Comparison of ENCODE assay signal across 8 cellular contexts in genomic region chr11:82682003-82682751, GRCh38. TPM values are rescaled to one million over a fixed set of nuclear protein-coding genes. Genes with fewer than 3 reads are reported as not detected.
A peak's percentile ranks its signal among the peaks of the same experiment; 100 is the strongest.
DNase-seq lines count a peak whose midpoint lies in the region; ATAC-seq and TF ChIP-seq lines count a peak whose summit lies in the region.

No MANE protein-coding gene starts in this region.

- no peak overlapping the region for H3K4me3 ChIP-seq in mammary epithelial cell (replicated peaks in 1 of 3; ENCODE audit: insufficient read depth in 1 of 3, low read depth in 2 of 3, low read length in 3 of 3)
- H3K4me3 ChIP-seq in upper lobe of left lung: no peak overlapping the region
- H3K4me3 ChIP-seq in effector memory CD4-positive, alpha-beta T cell (ENCODE audit: insufficient read depth, low read depth, low read length, poor library complexity, severe bottlenecking): no peak overlapping the region

- intact Hi-C loops in mammary epithelial cell (cut with micrococcal nuclease): loop anchor here (1.0 to 5.0 kb wide), 3 partner anchors 13 to 590 kb away; no protein-coding TSS in a partner anchor
- intact Hi-C loops in left colon (cut with DNase I, micrococcal nuclease): no loop called here

- H3K27me3 ChIP-seq in mammary epithelial cell (ENCODE audit: insufficient read depth, low read length): peaks cover 7% of the 10 kb centered on the region
- H3K27me3 ChIP-seq in upper lobe of left lung: no peaks in the 10 kb centered on the region
- no peaks in the 10 kb centered on the region for H3K27me3 ChIP-seq in effector memory CD4-positive, alpha-beta T cell (replicated peaks; ENCODE audit: control insufficient read depth, insufficient read depth, low read length, poor library complexity, severe bottlenecking)

- H3K27ac ChIP-seq in mammary epithelial cell (ENCODE audit: insufficient read depth, low read depth, low read length) (no peak overlapping the region), upper lobe of left lung (no peak overlapping the region)
- H3K27ac ChIP-seq in effector memory CD4-positive, alpha-beta T cell (ENCODE audit: insufficient read depth, low read length, poor library complexity, severe bottlenecking): no peak overlapping the region

- in situ Hi-C loops in mammary epithelial cell (cut with MboI; ENCODE audit: low sequenced_read_pairs in 2 of 2): loop anchor here (25.0 kb wide), 2 partner anchors 370 to 1045 kb away; no protein-coding TSS in a partner anchor

- BruUV-seq in mammary epithelial cell (replicated peaks; lab: Mats Ljungman, UMichigan): no TSS peak

- H3K9me3 ChIP-seq in mammary epithelial cell (replicated peaks; ENCODE audit: insufficient read depth, low read length) (no peaks in the 10 kb centered on the region), upper lobe of left lung (no peaks in the 10 kb centered on the region)
- H3K9me3 ChIP-seq in effector memory CD4-positive, alpha-beta T cell (ENCODE audit: control insufficient read depth, low read length): no peaks in the 10 kb centered on the region

- no peaks in the 10 kb centered on the region for H3K79me2 ChIP-seq in mammary epithelial cell (ENCODE audit: insufficient read depth, low read length)

- H3K4me1 ChIP-seq in mammary epithelial cell (ENCODE audit: insufficient read depth, low read length) (no peaks in the 10 kb centered on the region), upper lobe of left lung (no peaks in the 10 kb centered on the region)
- H3K4me1 ChIP-seq in effector memory CD4-positive, alpha-beta T cell (ENCODE audit: control insufficient read depth, insufficient read depth, low read length, poor library complexity, severe bottlenecking): no peaks in the 10 kb centered on the region

- peak overlapping the region; percentile 60 for H2AFZ ChIP-seq in mammary epithelial cell (ENCODE audit: low read depth, low read length)

- peak; percentile 44 to 66 for TF ChIP-seq CTCF in mammary epithelial cell (conservative IDR thresholded peaks at IDR 0.05 in 1 of 2, IDR thresholded peaks at IDR 0.05 in 1 of 2; ENCODE audit: extremely low read depth in 1 of 2, insufficient read depth in 1 of 2, low read depth in 1 of 2, low read length in 2 of 2)
- TF ChIP-seq CTCF in upper lobe of left lung (IDR thresholded peaks at IDR 0.05): peak; percentile 23 to 63 (median 48)

- CTCF ChIA-PET in mammary epithelial cell (lab: Charles Lee; ENCODE audit: low non-redundant PET): interaction anchor here (1.2 kb wide), 1 partner anchor 13 kb away, joined by 4 read pairs; no protein-coding TSS in a partner anchor

- peak; percentile 95 for DNase-seq in DMS53 (lab: John Stamatoyannopoulos, UW)
- peak; percentile 76 for DNase-seq in NCI-H82 (lab: John Stamatoyannopoulos, UW)
- peak; percentile 62 for DNase-seq in mammary epithelial cell
- DNase-seq in left colon: peak; percentile 6 to 28
- DNase-seq in upper lobe of left lung: no peak
- DNase-seq in effector memory CD4-positive, alpha-beta T cell: no peak

- H3K4me2 ChIP-seq in mammary epithelial cell (ENCODE audit: insufficient read depth, low read depth, low read length): peak overlapping the region; percentile 41

- ATAC-seq in GM19043 (IDR thresholded peaks at IDR 0.05; ENCODE audit: low read depth, unreplicated experiment) (peak; percentile 56), HG03378 (IDR thresholded peaks at IDR 0.05; ENCODE audit: unreplicated experiment) (peak; percentile 80), left colon (peak; percentile 70), upper lobe of left lung (ENCODE audit: low FRiP score in 2 of 2) (peak; percentile 53 to 87)

- TF ChIP-seq POLR2A in upper lobe of left lung (IDR thresholded peaks at IDR 0.05): no peak

- H3K36me3 ChIP-seq in mammary epithelial cell (ENCODE audit: insufficient read depth, low read length): no peaks in the 10 kb centered on the region
- H3K36me3 ChIP-seq in upper lobe of left lung: no peaks in the 10 kb centered on the region
- no peaks in the 10 kb centered on the region for H3K36me3 ChIP-seq in effector memory CD4-positive, alpha-beta T cell (ENCODE audit: control insufficient read depth, insufficient read depth, low read length)

- no peaks in the 10 kb centered on the region for H4K20me1 ChIP-seq in mammary epithelial cell (ENCODE audit: insufficient read depth, low read length)

- WGBS in mammary epithelial cell (ENCODE audit: low coverage, missing lambda C conversion rate): 0% methylated on average over 5 of the region's 6 CpGs
- WGBS in upper lobe of left lung, 2 donors: 21 to 25% methylated on average over 6 of the region's 6 CpGs

- no peak for TF ChIP-seq EP300 in upper lobe of left lung (IDR thresholded peaks at IDR 0.05)

- dilution Hi-C loops in mammary epithelial cell (cut with HindIII; ENCODE audit: low sequenced_read_pairs): no loop called here

- no peak overlapping the region for H3K9ac ChIP-seq in mammary epithelial cell (ENCODE audit: insufficient read depth, low read length)

RNA-seq across cellular contexts. Expression of gene FAM181B, which starts 51.5 kb away (rescaled TPM):
- 1 to 10 TPM in 1 of 2 donors, under 1 TPM in 1; 0.21 to 1.0 TPM for total RNA-seq in mammary epithelial cell
- 0.05 TPM for polyA plus RNA-seq in mammary epithelial cell
- polyA minus RNA-seq in mammary epithelial cell: not detected
- under 1 TPM; 0.27 to 0.61 TPM for total RNA-seq in left colon
- under 1 TPM in 1 of 6 donors, not detected in 5; 0.13 TPM for total RNA-seq in upper lobe of left lung

Comparison
In these comparisons a context has a peak if more than half of its experiments do, and no peak if none do; other contexts are left out.
1. DNase-seq: peak in DMS53 (single experiment), NCI-H82 (single experiment), mammary epithelial cell (single experiment) and left colon (2 of 2); none in upper lobe of left lung (0 of 2) and effector memory CD4-positive, alpha-beta T cell (0 of 3).
2. Peak in every context shown above with its lines, with median percentiles within 50 percentile points of each other: ATAC-seq.